In genomic region chr6:159679091-159680077, GRCh38 we compare ENCODE assay signal across 10 cellular contexts. TPM values are rescaled to one million over a fixed set of nuclear protein-coding genes. Genes with fewer than 3 reads are reported as not detected.
DNase-seq lines count a peak whose midpoint lies in the region; ATAC-seq, FAIRE-seq and TF ChIP-seq lines count a peak whose summit lies in the region.
"Had no signal": no experiment of that assay in that cellular context is flagged by ENCODE, and none has a peak within 500 bp of the region (broad histone marks: within the 10 kb centered on the region; RNA-seq: fewer than 3 reads in every experiment).

No MANE protein-coding gene starts in this region.

- no peak overlapping the region for H3K27ac ChIP-seq in astrocyte (ENCODE audit: low read depth, low read length)
- H3K27ac ChIP-seq in body of pancreas: peak overlapping the region in 1 of 4 donors; percentile 54

- H3K9me3 ChIP-seq in astrocyte (ENCODE audit: insufficient read depth, low read depth, low read length) (no peaks in the 10 kb centered on the region), body of pancreas (no peaks in the 10 kb centered on the region)

- TF ChIP-seq POLR2A in body of pancreas (IDR thresholded peaks at IDR 0.05): no peak

- H3K36me3 Mint-ChIP-seq in astrocyte (ENCODE audit: low read depth, unreplicated experiment): peaks cover 5% of the 10 kb centered on the region
- peaks cover 0 to 74% (median 22%) of the 10 kb centered on the region in 3 donors for H3K36me3 Mint-ChIP-seq in naive thymus-derived CD8-positive, alpha-beta T cell

- H3K36me3 ChIP-seq in astrocyte (ENCODE audit: insufficient read depth, low read length) (peaks cover 2% of the 10 kb centered on the region), body of pancreas (replicated peaks in 1 of 2; ENCODE audit: insufficient read depth in 1 of 2, low read depth in 2 of 2) (peaks cover 0 to 36% of the 10 kb centered on the region in 2 donors)

- intact Hi-C loops in body of pancreas (cut with DNase I): loop anchor here (10.0 kb wide), 1 partner anchor 65 kb away; no protein-coding TSS in a partner anchor

- POLR2A ChIA-PET in naive thymus-derived CD8-positive, alpha-beta T cell (lab: Charles Lee): no interaction called here

- DNase-seq in astrocyte (ENCODE audit: low read depth) (no peak), COR-L47 (lab: John Stamatoyannopoulos, UW) (no peak), body of pancreas (no peak), NCI-H1105 treated with DMSO at 0.1 percent for 48 hours (lab: John Stamatoyannopoulos, UW) (no peak)
- no peak for DNase-seq in naive thymus-derived CD8-positive, alpha-beta T cell
- DNase-seq: H9 had no signal

- no peak overlapping the region for H3K9ac ChIP-seq in astrocyte (ENCODE audit: low read length)

- H3K79me2 ChIP-seq in astrocyte (ENCODE audit: insufficient read depth, low read length): no peaks in the 10 kb centered on the region

- H3K4me3 ChIP-seq in astrocyte (ENCODE audit: insufficient read depth, low read depth, low read length) (no peak overlapping the region), body of pancreas (no peak overlapping the region)

- WGBS in body of pancreas, 2 donors: 69 to 77% methylated on average over 5 of the region's 5 CpGs

- H3K4me3 Mint-ChIP-seq in astrocyte (ENCODE audit: unreplicated experiment): no peak overlapping the region
- no peak overlapping the region for H3K4me3 Mint-ChIP-seq in naive thymus-derived CD8-positive, alpha-beta T cell
- H3K4me3 Mint-ChIP-seq: H9, nephron had no signal

- H3K4me1 ChIP-seq in astrocyte (ENCODE audit: insufficient read depth, low read length) (no peaks in the 10 kb centered on the region), body of pancreas (peaks cover 24% of the 10 kb centered on the region)

- H2AFZ ChIP-seq in astrocyte (ENCODE audit: low read depth, low read length): no peak overlapping the region

- H3K27me3 ChIP-seq in astrocyte (ENCODE audit: insufficient read depth, low read length) (no peaks in the 10 kb centered on the region), body of pancreas (no peaks in the 10 kb centered on the region)

- H3K9me3 Mint-ChIP-seq in astrocyte (ENCODE audit: unreplicated experiment): peaks cover 6% of the 10 kb centered on the region
- peaks cover 0 to 3% (median 0%) of the 10 kb centered on the region in 9 donors for H3K9me3 Mint-ChIP-seq in naive thymus-derived CD8-positive, alpha-beta T cell

- ATAC-seq in GM18502 (IDR thresholded peaks at IDR 0.05; ENCODE audit: poor library complexity, unreplicated experiment): peak; percentile 65
- peak; percentile 68 for ATAC-seq in HG02973 (IDR thresholded peaks at IDR 0.05; ENCODE audit: unreplicated experiment)
- no peak for ATAC-seq in naive thymus-derived CD8-positive, alpha-beta T cell
- ATAC-seq in HG02798 (IDR thresholded peaks at IDR 0.05; ENCODE audit: poor library complexity, unreplicated experiment): no peak
- ATAC-seq in body of pancreas: no peak

- FAIRE-seq in astrocyte (lab: Jason Lieb, UNC): peak; percentile 17

- no peaks in the 10 kb centered on the region for H4K20me1 ChIP-seq in astrocyte (ENCODE audit: insufficient read depth, low read length)

- no peak overlapping the region for H3K4me2 ChIP-seq in astrocyte (ENCODE audit: low read length)

- H3K27me3 Mint-ChIP-seq in astrocyte (ENCODE audit: low read depth, unreplicated experiment): no peaks in the 10 kb centered on the region
- no peaks in the 10 kb centered on the region for H3K27me3 Mint-ChIP-seq in naive thymus-derived CD8-positive, alpha-beta T cell

- peaks cover 8% of the 10 kb centered on the region for H3K4me1 Mint-ChIP-seq in astrocyte (ENCODE audit: low read depth, unreplicated experiment)
- H3K4me1 Mint-ChIP-seq in naive thymus-derived CD8-positive, alpha-beta T cell: peaks cover 0 to 11% (median 4%) of the 10 kb centered on the region in 4 donors
- H3K4me1 Mint-ChIP-seq: H9, nephron had no signal

- TF ChIP-seq CTCF in astrocyte (IDR thresholded peaks at IDR 0.05; ENCODE audit: insufficient read depth, low read depth, low read length): no peak
- no peak for TF ChIP-seq CTCF in body of pancreas (IDR thresholded peaks at IDR 0.05)

- H3K27ac Mint-ChIP-seq in astrocyte (ENCODE audit: unreplicated experiment): peak overlapping the region; percentile 54
- H3K27ac Mint-ChIP-seq in naive thymus-derived CD8-positive, alpha-beta T cell: peak overlapping the region in 6 of 10 donors; percentile 1 to 83 (median 43)

RNA-seq across cellular contexts. Expression of gene SOD2, which starts 13.7 kb away (rescaled TPM):
- total RNA-seq in astrocyte (55.9 and 64.0 TPM in 2 replicates), body of pancreas (100 to 1,000 TPM in 1 of 2 donors, 10 to 100 TPM in 1; 70.5 to 171 TPM)
- total RNA-seq in naive thymus-derived CD8-positive, alpha-beta T cell: 10 to 100 TPM; 83.4 to 86.5 TPM
- polyA plus RNA-seq in naive thymus-derived CD8-positive, alpha-beta T cell: 10 to 100 TPM; 80.5 to 92.0 (median 90.0) TPM

RNA-seq across cellular contexts. Expression of gene WTAP, which starts 47.9 kb away (rescaled TPM):
- total RNA-seq in astrocyte (84.7 and 93.8 TPM in 2 replicates), body of pancreas (10 to 100 TPM; 56.8 to 58.7 TPM)
- 100 to 1,000 TPM; 156 to 159 TPM for total RNA-seq in naive thymus-derived CD8-positive, alpha-beta T cell
- polyA plus RNA-seq in naive thymus-derived CD8-positive, alpha-beta T cell: 100 to 1,000 TPM; 104 to 128 (median 122) TPM

Comparison
In these comparisons a context has a peak if more than half of its experiments do, and no peak if none do; other contexts are left out.
1. ATAC-seq: peak in GM18502 (single experiment) and HG02973 (single experiment); none in naive thymus-derived CD8-positive, alpha-beta T cell (0 of 2), HG02798 (single experiment) and body of pancreas (single experiment).